ENCODE assay signal across 2 cellular contexts in genomic region chr19:22994957-22995356, GRCh38. TPM values are rescaled to one million over a fixed set of nuclear protein-coding genes. Genes with fewer than 3 reads are reported as not detected.
"Had no signal": no experiment of that assay in that cellular context is flagged by ENCODE, and none has a peak within 500 bp of the region (broad histone marks: within the 10 kb centered on the region; RNA-seq: fewer than 3 reads in every experiment).

No MANE protein-coding gene starts in this region.

RNA-seq across cellular contexts. Expression of gene ZNF728, which starts 8.0 kb away (rescaled TPM):
- total RNA-seq: G401, GM12878 had no signal
- polyA plus RNA-seq: GM12878 had no signal
